8 cellular contexts compared by ENCODE assay signal in the genomic region with DNA sequence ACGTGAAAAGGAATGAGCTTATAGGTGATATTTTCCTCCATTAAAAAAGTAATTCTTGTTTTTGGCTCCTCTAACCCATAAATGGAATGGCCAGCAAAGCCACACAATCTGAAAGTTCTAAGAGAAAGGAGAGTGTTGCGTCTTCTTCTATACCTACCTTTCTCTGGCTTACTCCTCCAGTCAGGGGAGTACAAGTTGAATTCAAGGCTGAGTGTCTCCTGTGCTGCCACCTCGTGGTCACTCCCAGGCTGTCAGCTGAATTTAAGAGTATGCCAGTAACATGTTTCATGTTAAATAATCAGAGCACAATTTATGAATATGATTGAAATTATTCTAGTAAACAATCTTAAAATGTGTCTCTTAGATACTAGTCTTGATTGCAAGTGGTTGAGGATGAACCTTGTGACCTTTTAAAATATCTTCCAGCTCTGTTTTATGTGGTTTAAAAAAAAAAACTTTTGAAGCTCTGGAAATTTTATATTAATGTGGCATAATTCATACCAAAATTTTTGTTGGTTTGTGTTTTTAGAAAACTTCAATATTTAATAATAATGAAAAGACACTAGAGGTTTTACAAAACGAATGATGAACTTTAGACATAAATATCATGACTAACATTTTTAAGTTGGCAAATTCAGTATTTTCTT.
DNase-seq lines count a peak whose midpoint lies in the region; ATAC-seq lines count a peak whose summit lies in the region.

No MANE protein-coding gene starts in this region.

- H3K27ac Mint-ChIP-seq in memory B cell = no peak overlapping the region

- ATAC-seq in GM19351 (IDR thresholded peaks at IDR 0.05; ENCODE audit: unreplicated experiment) (peak; percentile 91), HG03469 (IDR thresholded peaks at IDR 0.05; ENCODE audit: unreplicated experiment) (peak; percentile 83), memory B cell (ENCODE audit: low read depth) (peak; percentile 77)

- peaks cover 9% of the 10 kb centered on the region for H3K27me3 Mint-ChIP-seq in memory B cell

- H3K9me3 Mint-ChIP-seq in memory B cell = no peaks in the 10 kb centered on the region

- H3K4me3 Mint-ChIP-seq in memory B cell = no peak overlapping the region

- H3K4me1 Mint-ChIP-seq in memory B cell = no peaks in the 10 kb centered on the region

- no peaks in the 10 kb centered on the region for H3K36me3 Mint-ChIP-seq in memory B cell

- DNase-seq in CD1c-positive myeloid dendritic cell (ENCODE audit: extremely low spot score) = peak; percentile 60
- DNase-seq in NCI-H774 (lab: John Stamatoyannopoulos, UW) = peak; percentile 45
- DNase-seq in activated CD4-positive, alpha-beta T cell treated with anti-CD3 and anti-CD28 coated beads, Interleukin-2, amount 50 U/mL, for 48 hours = peak; percentile 81 to 86
- DNase-seq in effector CD8-positive, alpha-beta T cell (lab: John Stamatoyannopoulos, UW) = peak; percentile 30
- DNase-seq in memory B cell (ENCODE audit: low spot score in 2 of 2) = peak; percentile 55 to 56
- DNase-seq in stimulated activated CD8-positive, alpha-beta memory T cell treated with anti-CD3 and anti-CD28 coated beads, Interleukin-2, amount 100 ng/mL, for 48 hours (ENCODE audit: low read depth in 2 of 2) = peak; percentile 38 to 61

Comparison
In these comparisons a context has a peak if more than half of its experiments do, and no peak if none do; other contexts are left out.
1. Peak in every context shown above with its lines: DNase-seq and ATAC-seq.
2. DNase-seq: peak in every context shown above with its lines; median percentile 84 in activated CD4-positive, alpha-beta T cell treated with anti-CD3 and anti-CD28 coated beads, Interleukin-2, amount 50 U/mL, for 48 hours; 60 in CD1c-positive myeloid dendritic cell; 56 in memory B cell; 50 in stimulated activated CD8-positive, alpha-beta memory T cell treated with anti-CD3 and anti-CD28 coated beads, Interleukin-2, amount 100 ng/mL, for 48 hours; 45 in NCI-H774; 30 in effector CD8-positive, alpha-beta T cell.